In the genomic region with DNA sequence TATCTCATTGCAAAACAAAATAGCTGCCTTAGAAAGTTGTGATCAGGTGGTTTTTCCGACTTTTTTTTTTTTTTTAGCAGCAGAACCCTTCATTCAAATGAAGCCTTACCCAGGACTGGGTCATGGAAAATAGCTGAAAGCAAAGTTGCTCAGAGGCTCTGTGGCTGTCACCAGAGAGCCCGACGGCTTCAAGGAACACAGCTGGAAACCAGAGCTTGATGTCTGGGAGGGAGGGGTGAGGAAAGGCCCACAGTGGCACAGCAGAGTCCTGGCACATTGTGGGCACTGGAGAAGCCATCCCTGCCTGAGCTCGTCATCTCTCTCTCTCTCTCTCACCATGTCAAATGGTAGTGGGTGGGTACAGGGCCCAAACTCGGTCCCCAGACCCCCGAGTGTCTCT, we compare ENCODE assay signal across 19 cellular contexts.
A peak's percentile ranks its signal among the peaks of the same experiment; 100 is the strongest.
DNase-seq lines count a peak whose midpoint lies in the region; ATAC-seq, FAIRE-seq and TF ChIP-seq lines count a peak whose summit lies in the region.
"Had no signal": no experiment of that assay in that cellular context is flagged by ENCODE, and none has a peak within 500 bp of the region (broad histone marks: within the 10 kb centered on the region; RNA-seq: fewer than 3 reads in every experiment).

No MANE protein-coding gene starts in this region.

- H2BK120ac ChIP-seq in H1 (replicated peaks; ENCODE audit: low read depth, low read length): no peak overlapping the region

- no peak overlapping the region for H2BK15ac ChIP-seq in H1 (ENCODE audit: low read length)

- FAIRE-seq in H1 (lab: Jason Lieb, UNC): no peak
- FAIRE-seq: A204.1 had no signal

- H3K4me3 Mint-ChIP-seq in activated CD4-positive, alpha-beta T cell treated with anti-CD3 and anti-CD28 coated beads for 36 hours: no peak overlapping the region
- H3K4me3 Mint-ChIP-seq in stimulated activated naive CD8-positive, alpha-beta T cell treated with anti-CD3 and anti-CD28 coated beads, Interleukin-15, amount 100 ng/mL, for 72 hours: peak overlapping the region; percentile 27 to 70
- H3K4me3 Mint-ChIP-seq in mesothelial cell of epicardium: no peak overlapping the region
- H3K4me3 Mint-ChIP-seq: type B pancreatic cell had no signal

- peak overlapping the region; percentile 9 for H3K27ac Mint-ChIP-seq in activated CD4-positive, alpha-beta T cell treated with anti-CD3 and anti-CD28 coated beads for 36 hours
- peak overlapping the region in 1 of 2 donors; percentile 46 for H3K27ac Mint-ChIP-seq in stimulated activated naive CD8-positive, alpha-beta T cell treated with anti-CD3 and anti-CD28 coated beads, Interleukin-15, amount 100 ng/mL, for 72 hours
- no peak overlapping the region for H3K27ac Mint-ChIP-seq in mesothelial cell of epicardium
- H3K27ac Mint-ChIP-seq: type B pancreatic cell had no signal

- H3K79me2 ChIP-seq in H1 (ENCODE audit: control insufficient read depth in 1 of 2, insufficient read depth in 2 of 2, low read length in 2 of 2): no peaks in the 10 kb centered on the region

- no peak overlapping the region for H3K56ac ChIP-seq in H1 (replicated peaks; ENCODE audit: insufficient read length, low read depth, low read length)

- H3K18ac ChIP-seq in H1 (ENCODE audit: extremely low read depth, low read length): peak overlapping the region; percentile 36; the same call in 1 of the 2 replicates

- no peak for TF ChIP-seq CTCF in H1 (IDR thresholded peaks at IDR 0.05; ENCODE audit: control extremely low read depth in 1 of 3, insufficient read depth in 1 of 3, low read depth in 1 of 3, low read length in 3 of 3)
- TF ChIP-seq CTCF in mesothelial cell of epicardium (IDR thresholded peaks at IDR 0.05; ENCODE audit: unreplicated experiment): no peak

- H3K9ac ChIP-seq in H1 (replicated peaks in 1 of 4; ENCODE audit: extremely low read depth in 1 of 4, low read depth in 3 of 4, low read length in 3 of 4): no peak overlapping the region

- POLR2A ChIA-PET in activated CD4-positive, alpha-beta T cell treated with anti-CD3 and anti-CD28 coated beads for 36 hours (lab: Charles Lee): no interaction called here
- POLR2A ChIA-PET in H1 (lab: Charles Lee; ENCODE audit: partially characterized antibody): interaction anchor here (0.7 kb wide), 1 partner anchor 140 kb away, joined by 3 read pairs; no protein-coding TSS in a partner anchor

- no peak overlapping the region for H4K91ac ChIP-seq in H1 (replicated peaks; ENCODE audit: insufficient read length, low read length)

- WGBS in right cardiac atrium: 32% methylated on average over 6 of the region's 6 CpGs
- 70% methylated on average over 6 of the region's 6 CpGs; no CpG with 5 or more reads in 1 of the 2 experiments for WGBS in H1 (ENCODE audit: extremely low coverage in 1 of 2, insufficient coverage in 1 of 2, insufficient read length in 1 of 2, insufficient replicate concordance in 2 of 2, low coverage in 1 of 2, low lambda C conversion rate in 2 of 2, missing lambda C conversion rate in 1 of 2), 2 experiments

- H3K36me3 ChIP-seq in H1 (ENCODE audit: control insufficient read depth in 2 of 4, insufficient read depth in 4 of 4, low read length in 3 of 4): no peaks in the 10 kb centered on the region
- H3K36me3 ChIP-seq: breast epithelium had no signal

- H3K27me3 Mint-ChIP-seq in activated CD4-positive, alpha-beta T cell treated with anti-CD3 and anti-CD28 coated beads for 36 hours: peaks cover 11% of the 10 kb centered on the region
- peaks cover 42% of the 10 kb centered on the region for H3K27me3 Mint-ChIP-seq in stimulated activated naive CD8-positive, alpha-beta T cell treated with anti-CD3 and anti-CD28 coated beads, Interleukin-15, amount 100 ng/mL, for 72 hours
- H3K27me3 Mint-ChIP-seq in mesothelial cell of epicardium (ENCODE audit: low read depth): peaks cover 5% of the 10 kb centered on the region

- no peak for TF ChIP-seq EP300 in H1 (IDR thresholded peaks at IDR 0.05; ENCODE audit: borderline replicate concordance in 1 of 2, low read depth in 2 of 2, low read length in 2 of 2)

- H3K4ac ChIP-seq in H1 (replicated peaks; ENCODE audit: insufficient read length, low read depth, low read length): no peak overlapping the region

- H3K27ac ChIP-seq in right cardiac atrium (ENCODE audit: low read length) (peak overlapping the region; percentile 25), H1 (ENCODE audit: low read depth, low read length) (no peak overlapping the region)
- H3K27ac ChIP-seq: breast epithelium had no signal

- no peaks in the 10 kb centered on the region for H3K9me3 Mint-ChIP-seq in activated CD4-positive, alpha-beta T cell treated with anti-CD3 and anti-CD28 coated beads for 36 hours (ENCODE audit: low read depth)
- H3K9me3 Mint-ChIP-seq in stimulated activated naive CD8-positive, alpha-beta T cell treated with anti-CD3 and anti-CD28 coated beads, Interleukin-15, amount 100 ng/mL, for 72 hours: no peaks in the 10 kb centered on the region
- no peaks in the 10 kb centered on the region for H3K9me3 Mint-ChIP-seq in mesothelial cell of epicardium
- H3K9me3 Mint-ChIP-seq: type B pancreatic cell had no signal

- no peak for TF ChIP-seq POLR2A in H1 (IDR thresholded peaks at IDR 0.05; ENCODE audit: control extremely low read depth in 1 of 2, low read depth in 2 of 2, low read length in 2 of 2)

- H4K5ac ChIP-seq in H1 (ENCODE audit: insufficient read length, low read depth, low read length): no peak overlapping the region

- H3K9me3 ChIP-seq in right cardiac atrium (ENCODE audit: control insufficient read depth, low read length) (no peaks in the 10 kb centered on the region), H1 (ENCODE audit: insufficient read depth in 2 of 2, low read depth in 1 of 2, low read length in 1 of 2) (no peaks in the 10 kb centered on the region)
- H3K9me3 ChIP-seq: breast epithelium had no signal

- no peaks in the 10 kb centered on the region for H3K79me1 ChIP-seq in H1 (ENCODE audit: low read depth, low read length)

- H2AK5ac ChIP-seq in H1 (ENCODE audit: low read depth, low read length): no peak overlapping the region

- H4K8ac ChIP-seq in H1 (ENCODE audit: extremely low read depth, insufficient read depth, low read length): no peak overlapping the region

- intact Hi-C loops in activated CD4-positive, alpha-beta T cell treated with anti-CD3 and anti-CD28 coated beads for 36 hours (cut with DNase I, micrococcal nuclease): loop anchor here (1.0 to 2.0 kb wide), 3 partner anchors 36 to 126 kb away; no protein-coding TSS in a partner anchor
- intact Hi-C loops in right cardiac atrium (cut with DNase I): no loop called here
- intact Hi-C loops in Right ventricle myocardium inferior (cut with DNase I): loop anchor here (1.0 to 5.0 kb wide), 2 partner anchors 18 to 91 kb away; no protein-coding TSS in a partner anchor

- H3K4me3 ChIP-seq in right cardiac atrium (ENCODE audit: low read length) (no peak overlapping the region), H1 (ENCODE audit: extremely low read depth in 1 of 4, insufficient read depth in 2 of 4, low read depth in 3 of 4, low read length in 4 of 4) (no peak overlapping the region)
- H3K4me3 ChIP-seq: breast epithelium, smooth muscle cell had no signal

- no peaks in the 10 kb centered on the region for H3K36me3 Mint-ChIP-seq in activated CD4-positive, alpha-beta T cell treated with anti-CD3 and anti-CD28 coated beads for 36 hours (ENCODE audit: low read depth)
- no peaks in the 10 kb centered on the region for H3K36me3 Mint-ChIP-seq in mesothelial cell of epicardium
- H3K36me3 Mint-ChIP-seq: type B pancreatic cell had no signal

- no peak overlapping the region for H2AFZ ChIP-seq in H1 (ENCODE audit: low read length)

- ATAC-seq in activated CD4-positive, alpha-beta T cell treated with anti-CD3 and anti-CD28 coated beads for 36 hours: peak; percentile 57
- ATAC-seq in right cardiac atrium (peak in 1 of 2 donors; percentile 66), Right ventricle myocardium inferior (no peak)
- peak; percentile 52 for ATAC-seq in stimulated activated naive CD8-positive, alpha-beta T cell treated with anti-CD3 and anti-CD28 coated beads, Interleukin-15, amount 100 ng/mL, for 72 hours

- CTCF ChIA-PET in activated CD4-positive, alpha-beta T cell treated with anti-CD3 and anti-CD28 coated beads for 36 hours (lab: Charles Lee): interaction anchor here (0.6 to 2.3 kb wide), 10 partner anchors 11 to 733 kb away, joined by 3 to 13 read pairs (median 4); no protein-coding TSS in a partner anchor
- CTCF ChIA-PET in H1 (lab: Charles Lee; ENCODE audit: partially characterized antibody): interaction anchor here (0.7 to 14.5 kb wide), 35 partner anchors 10 to 527 kb away, joined by 3 to 182 read pairs (median 4); no protein-coding TSS in a partner anchor

- no peak overlapping the region for H3K14ac ChIP-seq in H1 (ENCODE audit: insufficient read length)

- no peak overlapping the region for H3K4me2 ChIP-seq in H1 (ENCODE audit: insufficient read depth in 1 of 2, low read depth in 2 of 2, low read length in 2 of 2)
- H3K4me2 ChIP-seq: smooth muscle cell had no signal

- no peak overlapping the region for H2BK20ac ChIP-seq in H1 (ENCODE audit: low read length)

- H3K27me3 ChIP-seq in right cardiac atrium (ENCODE audit: control insufficient read depth, insufficient read depth) (no peaks in the 10 kb centered on the region), H1 (replicated peaks in 1 of 4; ENCODE audit: control insufficient read depth in 3 of 4, extremely low read depth in 1 of 4, insufficient read depth in 3 of 4, low read length in 3 of 4) (no peaks in the 10 kb centered on the region)

- H3K4me1 Mint-ChIP-seq in activated CD4-positive, alpha-beta T cell treated with anti-CD3 and anti-CD28 coated beads for 36 hours: peaks cover 17% of the 10 kb centered on the region
- peaks cover 21% of the 10 kb centered on the region for H3K4me1 Mint-ChIP-seq in stimulated activated naive CD8-positive, alpha-beta T cell treated with anti-CD3 and anti-CD28 coated beads, Interleukin-15, amount 100 ng/mL, for 72 hours
- no peaks in the 10 kb centered on the region for H3K4me1 Mint-ChIP-seq in mesothelial cell of epicardium

- H2BK5ac ChIP-seq in H1 (ENCODE audit: low read depth, low read length): no peak overlapping the region

- TF ChIP-seq RAD21 in H1 (IDR thresholded peaks at IDR 0.05 in 1 of 2, conservative IDR thresholded peaks at IDR 0.05 in 1 of 2; ENCODE audit: low read depth in 2 of 2, low read length in 2 of 2): no peak

- no peaks in the 10 kb centered on the region for H4K20me1 ChIP-seq in H1 (replicated peaks in 1 of 2; ENCODE audit: control insufficient read depth in 1 of 2, insufficient read depth in 2 of 2, low read length in 2 of 2)

- DNase-seq in activated CD4-positive, alpha-beta T cell treated with anti-CD3 and anti-CD28 coated beads for 36 hours: peak; percentile 60
- no peak for DNase-seq in activated CD4-positive, alpha-beta T cell treated with anti-CD3 and anti-CD28 coated beads, Interleukin-2, amount 50 U/mL, for 1 hour
- DNase-seq in right cardiac atrium (no peak), Right ventricle myocardium inferior (ENCODE audit: missing footprints) (no peak), H1 (ENCODE audit: low read depth in 1 of 2, low spot score in 2 of 2) (no peak), NCI-H446 (lab: John Stamatoyannopoulos, UW) (no peak), mesothelial cell of epicardium (ENCODE audit: low spot score in 2 of 2, unreplicated experiment in 2 of 2) (no peak)
- peak in 1 of 2 donors; percentile 15 for DNase-seq in stimulated activated naive CD8-positive, alpha-beta T cell treated with anti-CD3 and anti-CD28 coated beads, Interleukin-15, amount 100 ng/mL, for 72 hours
- DNase-seq: amniotic stem cell; cortex of kidney; mammary epithelial cell; NCI-H1048; NCI-H1930; occipital lobe; stimulated activated CD4-positive, alpha-beta T cell treated with anti-CD3 and anti-CD28 coated beads, Interleukin-4, amount 100 ng/mL, for 4 hours had no signal

- H3K23ac ChIP-seq in H1 (ENCODE audit: insufficient read length): no peak overlapping the region

- H3K23me2 ChIP-seq in H1 (ENCODE audit: low read depth, low read length): no peaks in the 10 kb centered on the region

- no peak overlapping the region for H2BK12ac ChIP-seq in H1 (ENCODE audit: low read depth, low read length)

- H3K4me1 ChIP-seq in right cardiac atrium (ENCODE audit: control insufficient read depth, insufficient read depth, low read length) (peaks cover under 1% of the 10 kb centered on the region), H1 (replicated peaks in 1 of 4; ENCODE audit: control insufficient read depth in 3 of 4, insufficient read depth in 4 of 4, low read length in 3 of 4) (peaks cover 3 to 10% (median 7%) of the 10 kb centered on the region in 4 experiments; a peak in 5 of 7 replicates)
- H3K4me1 ChIP-seq: breast epithelium had no signal

Comparison
In these comparisons a context has a peak if more than half of its experiments do, and no peak if none do; other contexts are left out.
1. intact Hi-C loops: an anchor here in activated CD4-positive, alpha-beta T cell treated with anti-CD3 and anti-CD28 coated beads for 36 hours (1.0 to 2.0 kb wide) and Right ventricle myocardium inferior (1.0 to 5.0 kb wide); none called in right cardiac atrium.
2. H3K4me3 Mint-ChIP-seq: peak in stimulated activated naive CD8-positive, alpha-beta T cell treated with anti-CD3 and anti-CD28 coated beads, Interleukin-15, amount 100 ng/mL, for 72 hours (2 of 2); none in activated CD4-positive, alpha-beta T cell treated with anti-CD3 and anti-CD28 coated beads for 36 hours (single experiment) and mesothelial cell of epicardium (single experiment).